ENCODE assay signal across 8 cellular contexts in the genomic region with DNA sequence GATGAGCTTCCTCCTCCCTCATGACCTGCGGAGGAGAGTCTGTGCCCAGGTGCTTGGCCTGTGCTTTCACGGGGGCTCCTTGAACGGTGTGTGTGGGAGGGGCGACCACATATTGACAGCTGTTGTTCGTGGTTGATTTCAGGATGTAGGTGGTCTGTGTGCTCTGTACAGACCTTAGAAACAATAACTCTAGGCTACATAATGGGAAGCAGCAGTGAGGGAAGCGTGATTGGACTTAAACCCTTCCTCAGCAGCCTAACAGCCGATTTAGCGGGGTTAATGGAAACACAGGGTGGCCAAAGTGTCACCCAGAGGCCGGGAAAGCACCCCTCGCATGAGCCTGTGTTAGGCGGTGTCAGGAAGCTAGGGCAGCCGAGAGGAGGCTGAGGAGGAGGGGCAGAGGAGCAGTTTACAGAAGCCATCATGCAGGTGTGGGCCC. TPM values are rescaled to one million over a fixed set of nuclear protein-coding genes. Genes with fewer than 3 reads are reported as not detected.
DNase-seq lines count a peak whose midpoint lies in the region; ATAC-seq and TF ChIP-seq lines count a peak whose summit lies in the region.

No MANE protein-coding gene starts in this region.

- intact Hi-C loops in Calu3 (cut with micrococcal nuclease; ENCODE audit: unreplicated experiment) = no loop called here

- H3K4me1 Mint-ChIP-seq in Calu3 (ENCODE audit: low read depth, unreplicated experiment) = no peaks in the 10 kb centered on the region

- peak; percentile 25 to 36 for DNase-seq in activated T-cell treated with anti-CD3 and anti-CD28 coated beads, Interleukin-2, amount 50 U/mL, for 48 hours
- DNase-seq in stimulated activated CD8-positive, alpha-beta memory T cell treated with anti-CD3 and anti-CD28 coated beads, Interleukin-12 subunit alpha, Interleukin-12 subunit beta, amount 100 ng/mL, for 4 hours (ENCODE audit: low read depth) = peak; percentile 13
- DNase-seq in NCI-H524 (lab: John Stamatoyannopoulos, UW) = no peak
- no peak for DNase-seq in COR-L47 (lab: John Stamatoyannopoulos, UW)
- DNase-seq in NCI-H2081 treated with DMSO at 0.1 percent for 48 hours (lab: John Stamatoyannopoulos, UW) = no peak
- DNase-seq in Calu3 = no peak

- CTCF ChIA-PET in Calu3 (lab: Charles Lee) = no interaction called here

- ATAC-seq in GM19463 (IDR thresholded peaks at IDR 0.05; ENCODE audit: unreplicated experiment) = peak; percentile 91
- ATAC-seq in HG03354 (IDR thresholded peaks at IDR 0.05; ENCODE audit: poor library complexity, severe bottlenecking, unreplicated experiment) = peak; percentile 70

- no peaks in the 10 kb centered on the region for H3K27me3 Mint-ChIP-seq in Calu3 (ENCODE audit: unreplicated experiment)

- H3K4me3 Mint-ChIP-seq in Calu3 (ENCODE audit: low read depth, unreplicated experiment) = no peak overlapping the region

- TF ChIP-seq CTCF in Calu3 (IDR thresholded peaks at IDR 0.05; ENCODE audit: unreplicated experiment) = no peak

- no peaks in the 10 kb centered on the region for H3K9me3 Mint-ChIP-seq in Calu3 (ENCODE audit: low read depth, unreplicated experiment)

- no peaks in the 10 kb centered on the region for H3K36me3 Mint-ChIP-seq in Calu3 (ENCODE audit: insufficient read depth, unreplicated experiment)

- H3K27ac Mint-ChIP-seq in Calu3 (ENCODE audit: unreplicated experiment) = no peak overlapping the region

- BruUV-seq in Calu3 (replicated peaks; lab: Mats Ljungman, UMichigan) = no TSS peak

RNA-seq across cellular contexts. Expression of a gene that starts 56.0 kb away (rescaled TPM):
- 19.0 and 31.3 TPM in 2 replicates for total RNA-seq in Calu3 (2022)

Comparison
In these comparisons a context has a peak if more than half of its experiments do, and no peak if none do; other contexts are left out.
1. DNase-seq: peak in activated T-cell treated with anti-CD3 and anti-CD28 coated beads, Interleukin-2, amount 50 U/mL, for 48 hours (2 of 2) and stimulated activated CD8-positive, alpha-beta memory T cell treated with anti-CD3 and anti-CD28 coated beads, Interleukin-12 subunit alpha, Interleukin-12 subunit beta, amount 100 ng/mL, for 4 hours (single experiment); none in NCI-H524 (0 of 2), COR-L47 (single experiment), NCI-H2081 treated with DMSO at 0.1 percent for 48 hours (single experiment) and Calu3 (single experiment).